15 cellular contexts compared by ENCODE assay signal in the genomic region with DNA sequence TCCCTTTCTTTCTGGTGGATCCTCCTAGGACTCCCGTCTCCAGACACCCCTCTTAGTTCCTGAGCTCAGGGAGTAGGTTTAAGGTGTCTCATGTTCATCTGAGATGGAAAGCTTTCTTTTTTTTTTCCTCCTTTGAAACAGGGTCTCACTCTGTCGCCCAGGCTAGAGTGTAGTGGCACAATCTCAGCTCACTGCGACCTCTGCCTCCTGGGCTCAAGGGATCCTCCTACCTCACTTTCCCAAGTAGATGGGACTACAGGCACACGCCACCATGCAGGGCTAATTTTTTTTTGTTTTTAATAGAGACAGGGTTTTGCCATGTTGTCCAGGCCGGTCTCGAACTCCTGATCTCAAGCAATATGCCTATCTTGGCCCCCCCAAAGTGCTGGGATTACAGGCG. TPM values are rescaled to one million over a fixed set of nuclear protein-coding genes. Genes with fewer than 3 reads are reported as not detected.
DNase-seq lines count a peak whose midpoint lies in the region; ATAC-seq, FAIRE-seq and TF ChIP-seq lines count a peak whose summit lies in the region.
"Had no signal": no experiment of that assay in that cellular context is flagged by ENCODE, and none has a peak within 500 bp of the region (broad histone marks: within the 10 kb centered on the region; RNA-seq: fewer than 3 reads in every experiment).

No MANE protein-coding gene starts in this region.

- H3K4me2 ChIP-seq in SK-N-SH (no peak overlapping the region), IMR-90 (ENCODE audit: low read depth, low read length) (no peak overlapping the region)

- H4K8ac ChIP-seq in IMR-90 (ENCODE audit: low read depth in 2 of 2, low read length in 2 of 2) = no peak overlapping the region

- no peak overlapping the region for H3K56ac ChIP-seq in IMR-90 (ENCODE audit: extremely low read depth, insufficient read depth, low read length)

- peak overlapping the region; percentile 56 to 90; a peak in 1 of 4 replicates for H3K27ac ChIP-seq in SK-N-SH (ENCODE audit: low read depth in 2 of 2, low read length in 1 of 2)
- no peak overlapping the region for H3K27ac ChIP-seq in IMR-90 (ENCODE audit: insufficient read depth, low read length)
- H3K27ac ChIP-seq: epithelial cell of prostate had no signal

- no TSS peak for BruUV-seq in IMR-90 (replicated peaks; lab: Mats Ljungman, UMichigan)

- FAIRE-seq in urothelium cell line (lab: Jason Lieb, UNC) = no peak
- FAIRE-seq: pancreas had no signal

- H3K27me3 Mint-ChIP-seq in effector memory CD8-positive, alpha-beta T cell = no peaks in the 10 kb centered on the region
- no peaks in the 10 kb centered on the region for H3K27me3 Mint-ChIP-seq in activated T-cell treated with anti-CD3 and anti-CD28 coated beads, Interleukin-2, amount 50 U/mL, for 72 hours (ENCODE audit: low read depth)

- H2AK9ac ChIP-seq in IMR-90 (replicated peaks; ENCODE audit: low read depth, low read length, poor library complexity) = no peak overlapping the region

- H3K79me1 ChIP-seq in IMR-90 (ENCODE audit: low read depth in 1 of 2, low read length in 2 of 2) = peaks cover 13 to 43% of the 10 kb centered on the region in 2 experiments; a peak in 3 of 4 replicates

- H3K4me3 Mint-ChIP-seq in effector memory CD8-positive, alpha-beta T cell = peak overlapping the region; percentile 77 to 86
- peak overlapping the region; percentile 68 for H3K4me3 Mint-ChIP-seq in stimulated activated effector memory CD8-positive, alpha-beta T cell treated with anti-CD3 and anti-CD28 coated beads, Interleukin-12 subunit alpha, Interleukin-12 subunit beta, amount 100 ng/mL, for 72 hours
- no peak overlapping the region for H3K4me3 Mint-ChIP-seq in activated T-cell treated with anti-CD3 and anti-CD28 coated beads, Interleukin-2, amount 50 U/mL, for 72 hours
- H3K4me3 Mint-ChIP-seq: activated CD4-positive, alpha-beta memory T cell treated with anti-CD3 and anti-CD28 coated beads, Interleukin-2, amount 10 ng/mL, durations not matched to agents 7 days and 5 days had no signal

- no peak overlapping the region for H3K18ac ChIP-seq in IMR-90 (ENCODE audit: low read depth, low read length)

- no peak overlapping the region for H4K5ac ChIP-seq in IMR-90 (ENCODE audit: low read depth, low read length)

- no peak overlapping the region for H3K9ac ChIP-seq in SK-N-SH
- H3K9ac ChIP-seq in IMR-90 (ENCODE audit: low read depth, low read length) = no peak overlapping the region

- no peak overlapping the region for H2BK120ac ChIP-seq in IMR-90 (ENCODE audit: low read depth, low read length)

- POLR2A ChIA-PET in SK-N-SH (lab: Yijun Ruan, JAX) (no interaction called here), IMR-90 (lab: Charles Lee; ENCODE audit: unreplicated experiment) (no interaction called here)

- DNase-seq in SK-N-SH (no peak), IMR-90 (no peak), mesenteric fat pad (ENCODE audit: low spot score) (no peak), urothelium cell line (ENCODE audit: low spot score) (no peak)
- DNase-seq in effector memory CD8-positive, alpha-beta T cell = no peak
- DNase-seq in stimulated activated effector memory CD8-positive, alpha-beta T cell treated with anti-CD3 and anti-CD28 coated beads, Interleukin-12 subunit alpha, Interleukin-12 subunit beta, amount 100 ng/mL, for 72 hours (ENCODE audit: low spot score in 2 of 2) = no peak
- no peak for DNase-seq in activated T-cell treated with anti-CD3 and anti-CD28 coated beads, Interleukin-2, amount 50 U/mL, for 72 hours
- DNase-seq: activated CD4-positive, alpha-beta memory T cell treated with anti-CD3 and anti-CD28 coated beads, Interleukin-2, amount 10 ng/mL, durations not matched to agents 7 days and 5 days; activated T-cell treated with anti-CD3 and anti-CD28 coated beads, Interleukin-2, amount 50 U/mL, for 48 hours; C1 segment of cervical spinal cord; foreskin melanocyte; MM.1S had no signal

- H3K36me3 ChIP-seq in SK-N-SH (replicated peaks in 1 of 2; ENCODE audit: control insufficient read depth in 1 of 2, insufficient read depth in 2 of 2, low read length in 1 of 2) = no peaks in the 10 kb centered on the region
- H3K36me3 ChIP-seq in IMR-90 (ENCODE audit: control insufficient read depth, insufficient read depth, low read length) = no peaks in the 10 kb centered on the region
- H3K36me3 ChIP-seq: pancreas had no signal

- intact Hi-C loops in IMR-90 (cut with micrococcal nuclease) = no loop called here

- peaks cover 26% of the 10 kb centered on the region for H4K20me1 ChIP-seq in SK-N-SH (ENCODE audit: insufficient read depth)
- H4K20me1 ChIP-seq in IMR-90 (ENCODE audit: insufficient read depth, low read length) = peaks cover 68% of the 10 kb centered on the region

- CTCF ChIA-PET in SK-N-SH (lab: Yijun Ruan, JAX) (interaction anchor here (0.7 to 3.0 kb wide), 44 partner anchors 8 to 494 kb away, joined by 3 to 51 read pairs (median 5); no protein-coding TSS in a partner anchor), IMR-90 (lab: Yijun Ruan, JAX) (interaction anchor here (0.6 to 1.6 kb wide), 5 partner anchors 56 to 504 kb away, joined by 3 to 4 read pairs (median 3); no protein-coding TSS in a partner anchor)

- no peak overlapping the region for H2BK15ac ChIP-seq in IMR-90 (ENCODE audit: low read depth, low read length)

- no peaks in the 10 kb centered on the region for H3K27me3 ChIP-seq in SK-N-SH (ENCODE audit: insufficient read depth)
- H3K27me3 ChIP-seq in IMR-90 (ENCODE audit: control insufficient read depth, insufficient read depth, low read length) = no peaks in the 10 kb centered on the region
- H3K27me3 ChIP-seq: pancreas had no signal

- H2AK5ac ChIP-seq in IMR-90 (ENCODE audit: low read depth, low read length) = peak overlapping the region; percentile 83; the same call in 1 of the 2 replicates

- peaks cover 31 to 37% of the 10 kb centered on the region in 2 donors for H3K4me1 Mint-ChIP-seq in effector memory CD8-positive, alpha-beta T cell (ENCODE audit: low read depth in 2 of 2)
- H3K4me1 Mint-ChIP-seq in stimulated activated effector memory CD8-positive, alpha-beta T cell treated with anti-CD3 and anti-CD28 coated beads, Interleukin-12 subunit alpha, Interleukin-12 subunit beta, amount 100 ng/mL, for 72 hours = peaks cover 45% of the 10 kb centered on the region
- H3K4me1 Mint-ChIP-seq in activated T-cell treated with anti-CD3 and anti-CD28 coated beads, Interleukin-2, amount 50 U/mL, for 72 hours (ENCODE audit: low read depth) = peaks cover 26% of the 10 kb centered on the region

- H2BK20ac ChIP-seq in IMR-90 (ENCODE audit: low read depth, low read length) = no peak overlapping the region

- H4K91ac ChIP-seq in IMR-90 (ENCODE audit: insufficient read depth, low read depth, low read length) = no peak overlapping the region; the same call in 1 of the 2 replicates

- H3K4me1 ChIP-seq in SK-N-SH (ENCODE audit: control insufficient read depth in 1 of 2, insufficient read depth in 2 of 2, low read depth in 1 of 2, low read length in 1 of 2) (peaks cover 10 to 56% of the 10 kb centered on the region in 2 experiments), IMR-90 (ENCODE audit: control insufficient read depth, insufficient read depth, low read length) (peaks cover 13% of the 10 kb centered on the region)

- H2AFZ ChIP-seq in SK-N-SH (ENCODE audit: low read depth) (no peak overlapping the region), IMR-90 (replicated peaks; ENCODE audit: low read length, poor library complexity) (no peak overlapping the region)

- no peak overlapping the region for H3K4me3 ChIP-seq in SK-N-SH (ENCODE audit: low read depth in 2 of 2, low read length in 1 of 2)
- no peak overlapping the region for H3K4me3 ChIP-seq in IMR-90 (ENCODE audit: insufficient read depth, low read depth, low read length)

- no peak overlapping the region for H2BK5ac ChIP-seq in IMR-90 (ENCODE audit: low read depth, low read length, poor library complexity, severe bottlenecking)

- peaks cover 3% of the 10 kb centered on the region; the same call in 1 of the 2 replicates for H3K9me1 ChIP-seq in IMR-90 (ENCODE audit: insufficient read depth, low read length)

- TF ChIP-seq CTCF in SK-N-SH (IDR thresholded peaks at IDR 0.05) (no peak), IMR-90 (conservative IDR thresholded peaks at IDR 0.05; ENCODE audit: low read depth, low read length) (no peak)

- TF ChIP-seq RAD21 in SK-N-SH (IDR thresholded peaks at IDR 0.05; ENCODE audit: low read length) = no peak
- no peak for TF ChIP-seq RAD21 in IMR-90 (IDR thresholded peaks at IDR 0.05; ENCODE audit: low read length)

- no peaks in the 10 kb centered on the region for H3K9me3 Mint-ChIP-seq in effector memory CD8-positive, alpha-beta T cell
- H3K9me3 Mint-ChIP-seq in stimulated activated effector memory CD8-positive, alpha-beta T cell treated with anti-CD3 and anti-CD28 coated beads, Interleukin-12 subunit alpha, Interleukin-12 subunit beta, amount 100 ng/mL, for 72 hours = no peaks in the 10 kb centered on the region
- H3K9me3 Mint-ChIP-seq in activated T-cell treated with anti-CD3 and anti-CD28 coated beads, Interleukin-2, amount 50 U/mL, for 72 hours = no peaks in the 10 kb centered on the region
- H3K9me3 Mint-ChIP-seq: activated CD4-positive, alpha-beta memory T cell treated with anti-CD3 and anti-CD28 coated beads, Interleukin-2, amount 10 ng/mL, durations not matched to agents 7 days and 5 days had no signal

- WGBS in SK-N-SH (ENCODE audit: low lambda C conversion rate) = 93% methylated on average over 7 of the region's 7 CpGs
- WGBS in IMR-90 (ENCODE audit: extremely low coverage in 2 of 2, insufficient read length in 1 of 2), 2 experiments = no CpG with 5 or more reads among the region's 7 CpGs

- dilution Hi-C loops in IMR-90 (cut with HindIII; ENCODE audit: low sequenced_read_pairs, unreplicated experiment) = no loop called here

- in situ Hi-C loops in IMR-90 (cut with MboI; ENCODE audit: low sequenced_read_pairs) = no loop called here

- no peaks in the 10 kb centered on the region for H3K9me2 ChIP-seq in SK-N-SH

- TF ChIP-seq EP300 in SK-N-SH (IDR thresholded peaks at IDR 0.05; ENCODE audit: borderline replicate concordance in 1 of 2, low read depth in 1 of 2, low read length in 1 of 2) = no peak

- TF ChIP-seq POLR2A in IMR-90 (IDR thresholded peaks at IDR 0.05; ENCODE audit: low read depth, low read length) = no peak

- H3K23ac ChIP-seq in IMR-90 (ENCODE audit: low read depth, low read length) = no peak overlapping the region

- H3K14ac ChIP-seq in IMR-90 (replicated peaks; ENCODE audit: low read depth, low read length) = no peak overlapping the region

- H3F3A ChIP-seq in SK-N-SH (replicated peaks; ENCODE audit: insufficient read depth) = peaks cover 7% of the 10 kb centered on the region

- ATAC-seq in SK-N-SH treated with all-trans-retinoic acid at 6 μM for 48 hours = no peak
- no peak for ATAC-seq in IMR-90 (ENCODE audit: low read depth)
- no peak for ATAC-seq in effector memory CD8-positive, alpha-beta T cell (replicated peaks)
- no peak for ATAC-seq in stimulated activated effector memory CD8-positive, alpha-beta T cell treated with anti-CD3 and anti-CD28 coated beads, Interleukin-12 subunit alpha, Interleukin-12 subunit beta, amount 100 ng/mL, for 72 hours
- no peak for ATAC-seq in activated T-cell treated with anti-CD3 and anti-CD28 coated beads, Interleukin-2, amount 50 U/mL, for 72 hours (replicated peaks in 1 of 2)
- ATAC-seq: pancreas had no signal

- H3K27ac Mint-ChIP-seq in effector memory CD8-positive, alpha-beta T cell = peak overlapping the region; percentile 44 to 73
- peak overlapping the region; percentile 29 for H3K27ac Mint-ChIP-seq in stimulated activated effector memory CD8-positive, alpha-beta T cell treated with anti-CD3 and anti-CD28 coated beads, Interleukin-12 subunit alpha, Interleukin-12 subunit beta, amount 100 ng/mL, for 72 hours
- H3K27ac Mint-ChIP-seq in activated T-cell treated with anti-CD3 and anti-CD28 coated beads, Interleukin-2, amount 50 U/mL, for 72 hours = no peak overlapping the region
- H3K27ac Mint-ChIP-seq: activated CD4-positive, alpha-beta memory T cell treated with anti-CD3 and anti-CD28 coated beads, Interleukin-2, amount 10 ng/mL, durations not matched to agents 7 days and 5 days had no signal

- H3K79me2 ChIP-seq in SK-N-SH (ENCODE audit: insufficient read depth) = peaks cover 13% of the 10 kb centered on the region; the same call in 1 of the 2 replicates

- H3K9me3 ChIP-seq in SK-N-SH = no peaks in the 10 kb centered on the region
- H3K9me3 ChIP-seq in IMR-90 (ENCODE audit: control insufficient read depth, insufficient read depth, low read length) = no peaks in the 10 kb centered on the region
- H3K9me3 ChIP-seq: pancreas had no signal

- H3K4ac ChIP-seq in IMR-90 (ENCODE audit: low read depth, low read length) = no peak overlapping the region

- peaks cover 16% of the 10 kb centered on the region for H3K36me3 Mint-ChIP-seq in effector memory CD8-positive, alpha-beta T cell (ENCODE audit: insufficient read depth)
- H3K36me3 Mint-ChIP-seq in stimulated activated effector memory CD8-positive, alpha-beta T cell treated with anti-CD3 and anti-CD28 coated beads, Interleukin-12 subunit alpha, Interleukin-12 subunit beta, amount 100 ng/mL, for 72 hours = peaks cover 7% of the 10 kb centered on the region
- H3K36me3 Mint-ChIP-seq in activated T-cell treated with anti-CD3 and anti-CD28 coated beads, Interleukin-2, amount 50 U/mL, for 72 hours (ENCODE audit: insufficient read depth in 2 of 2) = no peaks in the 10 kb centered on the region

RNA-seq across cellular contexts. Expression of gene GSE1, which starts 3.6 kb away (rescaled TPM):
- polyA plus RNA-seq in SK-N-SH (2012; rRNA removed) = 22.7 and 26.5 TPM in 2 replicates
- polyA plus RNA-seq in SK-N-SH (2012; cell fraction: cytosol; rRNA removed) = 18.5 and 22.7 TPM in 2 replicates
- polyA plus RNA-seq in SK-N-SH (2012; cell fraction: nucleus; rRNA removed) = 94.0 and 103 TPM in 2 replicates
- total RNA-seq in IMR-90 (2012; rRNA removed) = 9.4 and 14.9 TPM in 2 replicates
- 25.5 and 30.8 TPM in 2 replicates for polyA plus RNA-seq in IMR-90 (2012; rRNA removed)
- 17.0 and 25.6 TPM in 2 replicates for polyA plus RNA-seq in IMR-90 (2012; cell fraction: cytosol; rRNA removed)
- 79.5 and 93.9 TPM in 2 replicates for polyA plus RNA-seq in IMR-90 (2012; cell fraction: nucleus; rRNA removed; ENCODE audit: low replicate concordance)
- 10 to 100 TPM; 26.7 to 30.9 TPM for total RNA-seq in activated T-cell treated with anti-CD3 and anti-CD28 coated beads, Interleukin-2, amount 50 U/mL, for 72 hours
- total RNA-seq in mesenteric fat pad = 129 TPM

Comparison
In these comparisons a context has a peak if more than half of its experiments do, and no peak if none do; other contexts are left out.
1. H3K4me3 Mint-ChIP-seq: peak in effector memory CD8-positive, alpha-beta T cell (2 of 2) and stimulated activated effector memory CD8-positive, alpha-beta T cell treated with anti-CD3 and anti-CD28 coated beads, Interleukin-12 subunit alpha, Interleukin-12 subunit beta, amount 100 ng/mL, for 72 hours (single experiment); none in activated T-cell treated with anti-CD3 and anti-CD28 coated beads, Interleukin-2, amount 50 U/mL, for 72 hours (0 of 2).